ENCODE assay signal across 1 cellular context in the genomic region with DNA sequence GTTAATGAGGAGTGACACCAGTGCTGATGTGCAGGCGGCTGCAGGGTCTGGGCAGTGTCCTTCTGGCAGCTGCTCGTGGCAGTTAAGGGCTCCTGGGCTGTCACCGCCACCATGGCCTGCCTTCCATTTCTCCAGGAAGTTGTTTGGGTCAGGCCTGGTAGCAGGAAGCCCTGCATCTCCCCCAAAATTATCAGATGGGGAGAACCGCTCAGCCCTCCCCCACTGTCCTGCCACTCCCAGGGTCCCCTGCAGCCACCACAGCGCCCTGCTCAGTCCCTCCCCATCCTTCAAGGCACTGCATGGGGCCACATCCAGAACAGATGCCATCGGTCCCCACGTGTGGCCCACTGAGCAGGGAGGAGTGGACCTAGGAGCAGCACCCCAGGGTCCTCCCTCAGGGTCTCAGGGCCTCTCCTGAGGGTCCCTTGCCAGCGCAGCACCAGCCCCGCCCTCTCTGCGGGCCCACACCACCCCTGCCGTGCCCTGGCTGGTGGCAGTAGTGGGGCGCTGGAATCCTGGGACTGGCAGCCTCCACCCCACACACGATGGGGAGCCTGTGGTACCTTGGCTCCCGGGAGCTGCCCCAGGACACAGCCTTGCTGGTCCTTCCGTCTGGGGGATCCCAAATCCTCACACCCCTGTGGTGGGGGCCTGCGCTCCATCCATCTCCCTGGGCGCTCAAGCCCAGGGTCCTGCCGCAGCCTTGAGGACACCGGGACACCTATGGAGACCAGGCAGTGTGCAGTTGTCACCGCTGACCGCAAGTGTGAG.
TF ChIP-seq lines count a peak whose summit lies in the region.

No MANE protein-coding gene starts in this region.

TF ChIP-seq in HEK293, 187 proteins besides CTCF, POLR2A, EP300 and RAD21 (continued from another document):
- TF ChIP-seq ZBTB10 (tag by site-specific recombination; IDR thresholded peaks at IDR 0.05) = no peak
TF ChIP-seq in HEK293: peak in this region for 2.
